13 cellular contexts compared by ENCODE assay signal in the genomic region with DNA sequence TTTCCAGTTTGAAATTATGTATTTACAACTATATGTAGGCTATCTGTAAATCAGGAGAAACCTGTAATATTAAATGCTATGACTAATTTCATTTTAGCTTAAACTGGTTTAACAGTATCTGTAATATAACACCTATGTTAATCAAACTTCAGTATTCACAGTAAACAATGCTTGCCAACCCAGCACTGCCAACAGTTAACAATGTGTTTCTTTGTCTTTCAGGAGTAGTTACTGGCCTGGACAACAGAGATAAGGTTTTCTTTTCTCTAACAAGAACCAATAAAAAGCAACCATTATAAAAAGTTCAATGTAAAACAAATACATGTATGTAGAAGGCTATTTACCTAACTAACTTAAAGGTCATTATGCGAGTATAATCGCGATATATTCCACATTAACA.
DNase-seq lines count a peak whose midpoint lies in the region; FAIRE-seq and TF ChIP-seq lines count a peak whose summit lies in the region.
"Had no signal": no experiment of that assay in that cellular context is flagged by ENCODE, and none has a peak within 500 bp of the region (broad histone marks: within the 10 kb centered on the region; RNA-seq: fewer than 3 reads in every experiment).

No MANE protein-coding gene starts in this region.

- H3K27ac ChIP-seq in HUES64 (ENCODE audit: low read depth, low read length) (peak overlapping the region; percentile 16; the same call in 1 of the 2 replicates), endothelial cell of umbilical vein (ENCODE audit: insufficient read depth, low read depth, low read length) (no peak overlapping the region)
- H3K27ac ChIP-seq: cardiac muscle cell, SJSA1 had no signal

- no peaks in the 10 kb centered on the region for H3K27me3 ChIP-seq in HUES64 (ENCODE audit: insufficient read depth, low read length)
- H3K27me3 ChIP-seq in endothelial cell of umbilical vein (ENCODE audit: control insufficient read depth in 2 of 2, insufficient read depth in 2 of 2, low read length in 2 of 2): no peaks in the 10 kb centered on the region
- H3K27me3 ChIP-seq: cardiac muscle cell, SJSA1 had no signal

- no peak overlapping the region for H3K4me2 ChIP-seq in endothelial cell of umbilical vein (ENCODE audit: insufficient read depth, low read length)

- no peaks in the 10 kb centered on the region for H4K20me1 ChIP-seq in endothelial cell of umbilical vein (replicated peaks; ENCODE audit: control insufficient read depth, extremely low read depth, insufficient read depth, low read length)

- no peak for FAIRE-seq in endothelial cell of umbilical vein (lab: Jason Lieb, UNC)

- H3K9ac ChIP-seq in HUES64 (ENCODE audit: low read depth, low read length) (no peak overlapping the region), endothelial cell of umbilical vein (replicated peaks; ENCODE audit: extremely low read depth, insufficient read depth, low read length) (no peak overlapping the region)

- H3K9me3 ChIP-seq in HUES64 (ENCODE audit: insufficient read depth, low read depth, low read length) (peaks cover 9% of the 10 kb centered on the region), endothelial cell of umbilical vein (replicated peaks; ENCODE audit: control insufficient read depth, insufficient read depth, low read length) (no peaks in the 10 kb centered on the region)
- H3K9me3 ChIP-seq: SJSA1 had no signal

- H3K4me1 ChIP-seq in HUES64 (ENCODE audit: insufficient read depth, low read length) (peaks cover 15% of the 10 kb centered on the region), endothelial cell of umbilical vein (ENCODE audit: control insufficient read depth, extremely low read depth, insufficient read depth, low read length) (no peaks in the 10 kb centered on the region)
- H3K4me1 ChIP-seq: SJSA1 had no signal

- TF ChIP-seq CTCF in endothelial cell of umbilical vein (IDR thresholded peaks at IDR 0.05; ENCODE audit: extremely low read depth in 1 of 2, insufficient read depth in 1 of 2, low read depth in 1 of 2, low read length in 2 of 2): no peak

- CTCF ChIA-PET in endothelial cell of umbilical vein (lab: Charles Lee): interaction anchor here (1.2 kb wide), 1 partner anchor 26 kb away, joined by 3 read pairs; no protein-coding TSS in a partner anchor

- no peak overlapping the region for H2AFZ ChIP-seq in endothelial cell of umbilical vein (ENCODE audit: low read depth, low read length)

- BruUV-seq in endothelial cell of umbilical vein (replicated peaks; lab: Mats Ljungman, UMichigan): no TSS peak

- TF ChIP-seq POLR2A in endothelial cell of umbilical vein (IDR thresholded peaks at IDR 0.05; ENCODE audit: low read depth, low read length): no peak

- DNase-seq in OCI-M1 (lab: John Stamatoyannopoulos, UW) (peak; percentile 59), endothelial cell of umbilical vein (ENCODE audit: low read depth, low spot score) (peak; percentile 71), pulmonary artery endothelial cell (ENCODE audit: low read depth, low spot score) (peak; percentile 13), germinal center (ENCODE audit: low spot score) (no peak), middle frontal gyrus (ENCODE audit: extremely low spot score, low spot score) (no peak), T1000 (lab: John Stamatoyannopoulos, UW) (no peak), hepatic stellate cell (ENCODE audit: low spot score) (no peak)
- DNase-seq: activated naive CD4-positive, alpha-beta T cell treated with anti-CD3 and anti-CD28 coated beads for 36 hours; GDM1; naive B cell had no signal

- H3K4me3 ChIP-seq in HUES64 (ENCODE audit: low read length) (no peak overlapping the region), endothelial cell of umbilical vein (replicated peaks in 1 of 3; ENCODE audit: insufficient read depth in 1 of 3, low read depth in 1 of 3, low read length in 3 of 3) (no peak overlapping the region)
- H3K4me3 ChIP-seq: cardiac muscle cell, SJSA1 had no signal

- no peaks in the 10 kb centered on the region for H3K9me1 ChIP-seq in endothelial cell of umbilical vein (replicated peaks; ENCODE audit: control insufficient read depth, extremely low read depth, insufficient read depth, low read length)

- no peaks in the 10 kb centered on the region for H3K79me2 ChIP-seq in endothelial cell of umbilical vein (ENCODE audit: control insufficient read depth, insufficient read depth, low read length)

- dilution Hi-C loops in endothelial cell of umbilical vein (cut with MboI; ENCODE audit: extremely low pct_ligation_motif_present, low sequenced_read_pairs): no loop called here

- H3K36me3 ChIP-seq in HUES64 (ENCODE audit: insufficient read depth, low read length): no peaks in the 10 kb centered on the region
- H3K36me3 ChIP-seq in endothelial cell of umbilical vein (ENCODE audit: control insufficient read depth in 2 of 2, extremely low read depth in 1 of 2, insufficient read depth in 2 of 2, low read length in 2 of 2): no peaks in the 10 kb centered on the region
- H3K36me3 ChIP-seq: cardiac muscle cell, SJSA1 had no signal

- intact Hi-C loops in endothelial cell of umbilical vein (cut with micrococcal nuclease): no loop called here

- WGBS in HUES64: no CpG with 5 or more reads among the region's 3 CpGs

- POLR2A ChIA-PET in endothelial cell of umbilical vein (lab: Charles Lee): no interaction called here

TF ChIP-seq in endothelial cell of umbilical vein, 7 proteins besides CTCF, POLR2A, EP300 and RAD21:
- TF ChIP-seq JUN (IDR thresholded peaks at IDR 0.05; ENCODE audit: borderline replicate concordance, insufficient read depth, insufficient read length, low read depth): no peak
- TF ChIP-seq EZH2 (IDR thresholded peaks at IDR 0.05; ENCODE audit: borderline replicate concordance, low read depth, low read length, severe bottlenecking): no peak
- TF ChIP-seq MAX (IDR thresholded peaks at IDR 0.05; ENCODE audit: insufficient read depth, insufficient read length): no peak
- TF ChIP-seq MYC (IDR thresholded peaks at IDR 0.05; ENCODE audit: low read depth, low read length): no peak
- no peak for TF ChIP-seq GATA2 (IDR thresholded peaks at IDR 0.05; ENCODE audit: insufficient read depth, insufficient read length, low read depth, low read length)
- TF ChIP-seq POLR2AphosphoS5 (IDR thresholded peaks at IDR 0.05; ENCODE audit: insufficient read depth, low read depth, low read length): no peak
- no peak for TF ChIP-seq FOS (IDR thresholded peaks at IDR 0.05; ENCODE audit: borderline replicate concordance, insufficient read depth, low read length)

Comparison
In these comparisons a context has a peak if more than half of its experiments do, and no peak if none do; other contexts are left out.
1. DNase-seq: peak in OCI-M1 (single experiment), endothelial cell of umbilical vein (single experiment) and pulmonary artery endothelial cell (single experiment); none in germinal center (single experiment), middle frontal gyrus (single experiment), T1000 (single experiment) and hepatic stellate cell (single experiment).